Comparison of ENCODE assay signal across 13 cellular contexts in the genomic region with DNA sequence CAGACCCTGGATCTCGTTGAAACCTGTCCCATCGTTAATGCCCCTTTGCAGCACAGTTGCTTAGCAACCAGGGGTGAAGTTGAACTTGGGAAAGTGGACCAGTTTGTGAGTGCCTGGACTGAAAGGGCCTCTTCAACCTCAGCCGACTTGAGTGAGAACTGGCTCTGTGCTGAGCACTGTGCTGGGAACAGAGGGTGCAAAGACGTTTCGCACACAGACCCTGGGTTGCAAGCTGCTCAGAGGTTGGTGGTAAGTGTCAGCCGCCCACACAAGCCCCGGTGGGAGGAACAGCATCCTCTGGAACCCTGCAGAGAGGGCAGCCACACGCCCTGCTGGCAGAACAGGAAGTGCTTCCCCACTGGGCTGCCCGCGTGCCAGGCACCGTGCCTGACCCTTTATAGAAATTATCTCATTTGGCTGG.
DNase-seq lines count a peak whose midpoint lies in the region; ATAC-seq, FAIRE-seq and TF ChIP-seq lines count a peak whose summit lies in the region.
"Had no signal": no experiment of that assay in that cellular context is flagged by ENCODE, and none has a peak within 500 bp of the region (broad histone marks: within the 10 kb centered on the region; RNA-seq: fewer than 3 reads in every experiment).

No MANE protein-coding gene starts in this region.

- POLR2A ChIA-PET in CD4-positive, alpha-beta T cell (lab: Charles Lee): interaction anchor here (0.6 to 1.7 kb wide), 8 partner anchors 10 to 89 kb away, joined by 3 to 5 read pairs (median 4); no protein-coding TSS in a partner anchor

- no peaks in the 10 kb centered on the region for H3K9me3 ChIP-seq in CD4-positive, alpha-beta T cell (ENCODE audit: control insufficient read depth, low read length)
- H3K9me3 ChIP-seq in Peyer's patch (no peaks in the 10 kb centered on the region), gastroesophageal sphincter (peaks cover 0 to 14% (median 0%) of the 10 kb centered on the region in 3 donors)
- H3K9me3 ChIP-seq: SJSA1 had no signal

- TF ChIP-seq CTCF in CD4-positive, alpha-beta T cell (IDR thresholded peaks at IDR 0.05): no peak
- TF ChIP-seq CTCF in Peyer's patch (IDR thresholded peaks at IDR 0.05): no peak
- no peak for TF ChIP-seq CTCF in natural killer cell (IDR thresholded peaks at IDR 0.05)
- TF ChIP-seq CTCF in gastroesophageal sphincter (IDR thresholded peaks at IDR 0.05): no peak

- no peaks in the 10 kb centered on the region for H3K27me3 Mint-ChIP-seq in CD4-positive, alpha-beta T cell
- H3K27me3 Mint-ChIP-seq in natural killer cell (ENCODE audit: low read depth in 2 of 2): no peaks in the 10 kb centered on the region

- WGBS in gastroesophageal sphincter (ENCODE audit: low coverage in 1 of 2), 2 donors: 92% methylated on average over 2 of the region's 11 CpGs; no CpG with 5 or more reads in 1 of the 2 donors

- H3K4me3 Mint-ChIP-seq in CD4-positive, alpha-beta T cell: peak overlapping the region; percentile 45
- peak overlapping the region; percentile 71 for H3K4me3 Mint-ChIP-seq in natural killer cell

- H3K4me1 Mint-ChIP-seq in CD4-positive, alpha-beta T cell (ENCODE audit: low read depth): peaks cover 72% of the 10 kb centered on the region
- H3K4me1 Mint-ChIP-seq in natural killer cell: peaks cover 72 to 75% of the 10 kb centered on the region in 2 donors

- H3K9me3 Mint-ChIP-seq in CD4-positive, alpha-beta T cell: peaks cover 9% of the 10 kb centered on the region
- no peaks in the 10 kb centered on the region for H3K9me3 Mint-ChIP-seq in natural killer cell

- TF ChIP-seq POLR2A in Peyer's patch (IDR thresholded peaks at IDR 0.05) (no peak), gastroesophageal sphincter (IDR thresholded peaks at IDR 0.05) (no peak)

- H3K4me3 ChIP-seq in Peyer's patch (no peak overlapping the region), gastroesophageal sphincter (no peak overlapping the region)
- H3K4me3 ChIP-seq: left ventricle myocardium inferior, SJSA1 had no signal

- no peaks in the 10 kb centered on the region for H3K36me3 ChIP-seq in Peyer's patch
- no peaks in the 10 kb centered on the region for H3K36me3 ChIP-seq in gastroesophageal sphincter
- H3K36me3 ChIP-seq: left ventricle myocardium inferior, SJSA1 had no signal

- no peak for FAIRE-seq in frontal cortex (lab: Jason Lieb, UNC)

- peak in 4 of 10 experiments; percentile 11 to 41 (median 28) for DNase-seq in CD4-positive, alpha-beta T cell
- peak in 2 of 3 donors; percentile 38 to 71 for DNase-seq in Peyer's patch
- DNase-seq in activated effector memory CD4-positive, alpha-beta T cell treated with anti-CD3 and anti-CD28 coated beads, Interleukin-2, amount 50 U/mL, for 16 hours: peak; percentile 69
- DNase-seq in natural killer cell: peak; percentile 30
- DNase-seq in frontal cortex (ENCODE audit: low spot score in 2 of 2): no peak
- DNase-seq: COR-L47, foreskin fibroblast, left ventricle myocardium inferior, NCI-H446 treated with DMSO at 0.1 percent for 48 hours had no signal

- H3K4me1 ChIP-seq in Peyer's patch: peaks cover 0 to 8% (median 0%) of the 10 kb centered on the region in 4 donors
- no peaks in the 10 kb centered on the region for H3K4me1 ChIP-seq in gastroesophageal sphincter
- H3K4me1 ChIP-seq: left ventricle myocardium inferior had no signal

- H3K27ac Mint-ChIP-seq in CD4-positive, alpha-beta T cell: peak overlapping the region; percentile 90
- peak overlapping the region; percentile 85 to 91 for H3K27ac Mint-ChIP-seq in natural killer cell

- no peaks in the 10 kb centered on the region for H3K27me3 ChIP-seq in CD4-positive, alpha-beta T cell (ENCODE audit: control insufficient read depth, insufficient read depth, low read length)
- H3K27me3 ChIP-seq in Peyer's patch (no peaks in the 10 kb centered on the region), gastroesophageal sphincter (peaks cover 34% of the 10 kb centered on the region)
- H3K27me3 ChIP-seq: SJSA1 had no signal

- peaks cover 97% of the 10 kb centered on the region for H3K36me3 Mint-ChIP-seq in CD4-positive, alpha-beta T cell (ENCODE audit: low read depth)
- H3K36me3 Mint-ChIP-seq in natural killer cell: peaks cover 14% of the 10 kb centered on the region

- intact Hi-C loops in CD4-positive, alpha-beta T cell (cut with DNase I, micrococcal nuclease): loop anchor here (5.0 to 10.0 kb wide), 3 partner anchors 60 to 90 kb away; a partner anchor contains a TSS
- intact Hi-C loops in natural killer cell (cut with micrococcal nuclease): loop anchor here (5.0 kb wide), 2 partner anchors 83 to 193 kb away; no protein-coding TSS in a partner anchor

- peak; percentile 34 for ATAC-seq in CD4-positive, alpha-beta T cell (ENCODE audit: poor library complexity)
- peak; percentile 19 to 58 (median 42) for ATAC-seq in natural killer cell
- no peak for ATAC-seq in gastroesophageal sphincter
- no peak for ATAC-seq in GM18907 (IDR thresholded peaks at IDR 0.05; ENCODE audit: unreplicated experiment)
- no peak for ATAC-seq in HG03196 (IDR thresholded peaks at IDR 0.05; ENCODE audit: unreplicated experiment)

- CTCF ChIA-PET in CD4-positive, alpha-beta T cell (lab: Charles Lee): no interaction called here

- TF ChIP-seq EP300 in gastroesophageal sphincter (IDR thresholded peaks at IDR 0.05): no peak

- peak overlapping the region; percentile 16 for H3K27ac ChIP-seq in CD4-positive, alpha-beta T cell (ENCODE audit: low read depth, low read length)
- peak overlapping the region in 1 of 4 donors; percentile 40 for H3K27ac ChIP-seq in Peyer's patch
- H3K27ac ChIP-seq in gastroesophageal sphincter: no peak overlapping the region
- H3K27ac ChIP-seq: left ventricle myocardium inferior, SJSA1 had no signal

Comparison
In these comparisons a context has a peak if more than half of its experiments do, and no peak if none do; other contexts are left out.
1. ATAC-seq: peak in CD4-positive, alpha-beta T cell (single experiment) and natural killer cell (3 of 3); none in gastroesophageal sphincter (single experiment), GM18907 (single experiment) and HG03196 (single experiment).
2. DNase-seq: peak in Peyer's patch (2 of 3), activated effector memory CD4-positive, alpha-beta T cell treated with anti-CD3 and anti-CD28 coated beads, Interleukin-2, amount 50 U/mL, for 16 hours (single experiment) and natural killer cell (single experiment); none in frontal cortex (0 of 2).